2 cellular contexts compared by ENCODE assay signal in the genomic region with DNA sequence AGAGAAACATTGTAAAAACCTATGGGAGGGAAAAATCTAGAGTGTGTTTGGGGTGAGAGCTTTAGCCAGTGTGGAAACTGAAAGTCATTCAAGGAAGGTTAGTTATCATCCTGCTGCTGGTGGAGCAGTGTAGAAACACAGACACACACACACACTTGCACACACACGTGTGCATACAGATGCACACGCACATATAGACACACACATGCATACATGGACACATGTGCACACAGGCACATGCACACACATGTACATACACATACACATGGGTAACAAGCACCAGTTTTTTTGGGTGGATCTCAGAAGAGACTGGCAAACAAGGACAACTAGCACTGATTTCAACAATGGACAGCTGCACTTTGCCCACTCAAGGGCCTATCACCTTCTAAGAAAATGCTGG.
TF ChIP-seq lines count a peak whose summit lies in the region.

No MANE protein-coding gene starts in this region.

TF ChIP-seq in GM12891, 5 proteins besides CTCF, POLR2A, EP300 and RAD21 (continued from another document):
- TF ChIP-seq SPI1 (IDR thresholded peaks at IDR 0.05; ENCODE audit: low read depth, low read length) = no peak
- TF ChIP-seq POLR2AphosphoS5 (IDR thresholded peaks at IDR 0.05; ENCODE audit: low read depth, low read length) = no peak
- no peak for TF ChIP-seq POU2F2 (IDR thresholded peaks at IDR 0.05; ENCODE audit: low read depth, low read length)

TF ChIP-seq in H1, 55 proteins besides CTCF, POLR2A, EP300 and RAD21:
- TF ChIP-seq, protein P1, sequence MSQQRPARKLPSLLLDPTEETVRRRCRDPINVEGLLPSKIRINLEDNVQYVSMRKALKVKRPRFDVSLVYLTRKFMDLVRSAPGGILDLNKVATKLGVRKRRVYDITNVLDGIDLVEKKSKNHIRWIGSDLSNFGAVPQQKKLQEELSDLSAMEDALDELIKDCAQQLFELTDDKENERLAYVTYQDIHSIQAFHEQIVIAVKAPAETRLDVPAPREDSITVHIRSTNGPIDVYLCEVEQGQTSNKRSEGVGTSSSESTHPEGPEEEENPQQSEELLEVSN (IDR thresholded peaks at IDR 0.05) = no peak
- TF ChIP-seq TEAD4 (IDR thresholded peaks at IDR 0.05; ENCODE audit: low read depth, low read length) (no peak), EZH2 (IDR thresholded peaks at IDR 0.05; ENCODE audit: low read depth, low read length, severe bottlenecking) (no peak), ZNF274 (IDR thresholded peaks at IDR 0.05; ENCODE audit: borderline replicate concordance, extremely low read depth, low read length) (no peak), SIN3A (conservative IDR thresholded peaks at IDR 0.05 in 1 of 2, IDR thresholded peaks at IDR 0.05 in 1 of 2; ENCODE audit: low read depth in 1 of 2, low read length in 2 of 2) (no peak), MAFK (IDR thresholded peaks at IDR 0.05; ENCODE audit: low read depth, low read length) (no peak), CBX5 (IDR thresholded peaks at IDR 0.05; ENCODE audit: low read depth, low read length) (no peak), TAF7 (optimal IDR thresholded peaks at IDR 0.05; ENCODE audit: borderline replicate concordance, low read depth, low read length) (no peak)
